20 cellular contexts compared by ENCODE assay signal in the genomic region with DNA sequence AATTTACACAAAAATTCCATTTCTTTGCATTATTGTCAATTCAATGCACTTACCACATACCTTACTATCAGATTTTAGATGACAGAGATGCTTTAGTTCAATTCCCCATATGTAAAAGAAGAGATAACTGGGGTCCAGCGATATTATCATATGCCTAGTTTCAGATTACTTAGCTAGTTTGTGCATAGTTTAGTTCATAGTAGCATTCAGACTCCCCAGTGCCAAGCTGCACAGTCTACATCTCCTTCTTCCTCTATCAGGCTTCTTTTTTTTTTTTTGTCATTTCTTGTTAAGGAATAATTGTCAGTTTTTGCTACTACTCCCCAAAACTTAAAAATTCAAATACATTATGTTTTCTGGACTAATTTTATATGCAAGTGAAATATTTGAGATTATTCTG.
DNase-seq lines count a peak whose midpoint lies in the region; ATAC-seq, FAIRE-seq and TF ChIP-seq lines count a peak whose summit lies in the region.
"Had no signal": no experiment of that assay in that cellular context is flagged by ENCODE, and none has a peak within 500 bp of the region (broad histone marks: within the 10 kb centered on the region; RNA-seq: fewer than 3 reads in every experiment).

No MANE protein-coding gene starts in this region.

- no peaks in the 10 kb centered on the region for H3K27me3 ChIP-seq in Loucy (ENCODE audit: insufficient read depth, low read length, poor library complexity, severe bottlenecking)
- H3K27me3 ChIP-seq: BE2C, BLaER1 had no signal

- H3K4me3 Mint-ChIP-seq in CD14-positive monocyte = no peak overlapping the region
- H3K4me3 Mint-ChIP-seq in chondrocyte (ENCODE audit: unreplicated experiment) = no peak overlapping the region
- no peak overlapping the region for H3K4me3 Mint-ChIP-seq in MCF 10A (ENCODE audit: unreplicated experiment)
- H3K4me3 Mint-ChIP-seq: CD4-positive, alpha-beta T cell; CD8-positive, alpha-beta T cell had no signal

- TF ChIP-seq CTCF in CD14-positive monocyte (IDR thresholded peaks at IDR 0.05) = peak; percentile 8
- no peak for TF ChIP-seq CTCF in Loucy (conservative IDR thresholded peaks at IDR 0.05; ENCODE audit: low read length)
- TF ChIP-seq CTCF in chondrocyte (IDR thresholded peaks at IDR 0.05) = no peak
- TF ChIP-seq CTCF in MCF 10A (IDR thresholded peaks at IDR 0.05; ENCODE audit: unreplicated experiment) = no peak

- no peak overlapping the region for H2AFZ ChIP-seq in Loucy (ENCODE audit: low read length)

- peak overlapping the region; percentile 11 for H3K4me2 ChIP-seq in Loucy (ENCODE audit: low read depth, low read length, poor library complexity, severe bottlenecking)
- H3K4me2 ChIP-seq: BLaER1 had no signal

- FAIRE-seq in GM12891 (lab: Jason Lieb, UNC) = peak; percentile 16
- FAIRE-seq: D721Med, GM12892, GM18507 had no signal

- BruUV-seq in MCF 10A (replicated peaks; lab: Mats Ljungman, UMichigan) = no TSS peak

- peaks cover 15% of the 10 kb centered on the region for H3K36me3 ChIP-seq in Loucy (ENCODE audit: insufficient read depth, low read length)
- H3K36me3 ChIP-seq: BE2C had no signal

- no peak for TF ChIP-seq POLR2A in GM12891 (IDR thresholded peaks at IDR 0.05; ENCODE audit: low read depth, low read length)

- H4K20me1 ChIP-seq in Loucy (ENCODE audit: insufficient read depth, low read length, poor library complexity, severe bottlenecking) = peaks cover 22% of the 10 kb centered on the region

- no peak overlapping the region for H3K4me3 ChIP-seq in Loucy (ENCODE audit: low read length, poor library complexity, severe bottlenecking)
- H3K4me3 ChIP-seq: BLaER1 had no signal

- H3K4me1 Mint-ChIP-seq in CD14-positive monocyte (peaks cover 7% of the 10 kb centered on the region), chondrocyte (ENCODE audit: low read depth) (peaks cover 4% of the 10 kb centered on the region), MCF 10A (ENCODE audit: insufficient read depth, unreplicated experiment) (peaks cover 7% of the 10 kb centered on the region)

- no peak overlapping the region for H3K9ac ChIP-seq in Loucy (ENCODE audit: low read depth, low read length, poor library complexity, severe bottlenecking)
- H3K9ac ChIP-seq: BLaER1 had no signal

- intact Hi-C loops in CD14-positive monocyte (cut with micrococcal nuclease) (no loop called here), MCF 10A (cut with micrococcal nuclease) (no loop called here)

- no peaks in the 10 kb centered on the region for H3K9me2 ChIP-seq in Loucy (replicated peaks; ENCODE audit: low read depth, low read length)

- H3K27me3 Mint-ChIP-seq in CD14-positive monocyte (ENCODE audit: low read depth in 3 of 3) = no peaks in the 10 kb centered on the region
- no peaks in the 10 kb centered on the region for H3K27me3 Mint-ChIP-seq in chondrocyte (ENCODE audit: low read depth)
- no peaks in the 10 kb centered on the region for H3K27me3 Mint-ChIP-seq in MCF 10A (ENCODE audit: insufficient read depth, unreplicated experiment)
- H3K27me3 Mint-ChIP-seq: CD4-positive, alpha-beta T cell had no signal

- no peak for ATAC-seq in HG03139 (IDR thresholded peaks at IDR 0.05; ENCODE audit: unreplicated experiment)
- ATAC-seq: CD8-positive, alpha-beta T cell had no signal

- peaks cover 66% of the 10 kb centered on the region for H3K4me1 ChIP-seq in Loucy (ENCODE audit: insufficient read depth, low read length, poor library complexity, severe bottlenecking)
- H3K4me1 ChIP-seq: Caco-2 had no signal

- no peaks in the 10 kb centered on the region for H3F3A ChIP-seq in Loucy (ENCODE audit: low read depth)

- H3K36me3 Mint-ChIP-seq in CD14-positive monocyte (peaks cover 5 to 7% of the 10 kb centered on the region in 2 donors), chondrocyte (ENCODE audit: low read depth) (peaks cover 7% of the 10 kb centered on the region), MCF 10A (ENCODE audit: insufficient read depth, unreplicated experiment) (peaks cover 18% of the 10 kb centered on the region)

- H3K9me3 Mint-ChIP-seq in CD14-positive monocyte = peaks cover 0 to 3% (median 0%) of the 10 kb centered on the region in 7 donors
- peaks cover 6% of the 10 kb centered on the region for H3K9me3 Mint-ChIP-seq in chondrocyte (ENCODE audit: low read depth)
- no peaks in the 10 kb centered on the region for H3K9me3 Mint-ChIP-seq in MCF 10A (ENCODE audit: unreplicated experiment)
- H3K9me3 Mint-ChIP-seq: CD4-positive, alpha-beta T cell; CD8-positive, alpha-beta T cell had no signal

- H3K27ac Mint-ChIP-seq in CD14-positive monocyte (no peak overlapping the region), chondrocyte (ENCODE audit: unreplicated experiment) (no peak overlapping the region), MCF 10A (ENCODE audit: low read depth, unreplicated experiment) (no peak overlapping the region)
- H3K27ac Mint-ChIP-seq: CD4-positive, alpha-beta T cell; CD8-positive, alpha-beta T cell had no signal

- no peak for DNase-seq in CD14-positive monocyte (ENCODE audit: low spot score)
- no peak for DNase-seq in GM12891 (ENCODE audit: insufficient read length, low spot score)
- no peak for DNase-seq in chondrocyte (ENCODE audit: low spot score)
- DNase-seq in MCF 10A (ENCODE audit: unreplicated experiment) = no peak
- DNase-seq: 8988T; ACHN; BE2C; C1 segment of cervical spinal cord; Caco-2; Calu3; CD4-positive, alpha-beta T cell; CD8-positive, alpha-beta T cell; DMS79 treated with DMSO at 0.1 percent for 48 hours; GF-D8 had no signal

- CTCF ChIA-PET in MCF 10A (lab: Yijun Ruan, JAX) = interaction anchor here (0.5 to 0.7 kb wide), 2 partner anchors 22 to 36 kb away, joined by 5 read pairs; no protein-coding TSS in a partner anchor

- POLR2A ChIA-PET in MCF 10A (lab: Yijun Ruan, JAX) = no interaction called here

- peaks cover 89% of the 10 kb centered on the region for H3K79me2 ChIP-seq in Loucy (ENCODE audit: insufficient read depth, low read length)

- H3K9me3 ChIP-seq in Loucy (ENCODE audit: insufficient read depth, low read depth, low read length) = no peaks in the 10 kb centered on the region
- H3K9me3 ChIP-seq: BE2C, Caco-2 had no signal

TF ChIP-seq in GM12891, 5 proteins besides CTCF, POLR2A, EP300 and RAD21:
- no peak for TF ChIP-seq POU2F2 (IDR thresholded peaks at IDR 0.05; ENCODE audit: low read depth, low read length)
- TF ChIP-seq TAF1 (IDR thresholded peaks at IDR 0.05; ENCODE audit: low read depth, low read length) = no peak
- TF ChIP-seq PAX5 (IDR thresholded peaks at IDR 0.05; ENCODE audit: insufficient read depth, low read length, severe bottlenecking) = no peak
- no peak for TF ChIP-seq POLR2AphosphoS5 (IDR thresholded peaks at IDR 0.05; ENCODE audit: low read depth, low read length)
- no peak for TF ChIP-seq SPI1 (IDR thresholded peaks at IDR 0.05; ENCODE audit: low read depth, low read length)
